2 cellular contexts compared by ENCODE assay signal in the genomic region with DNA sequence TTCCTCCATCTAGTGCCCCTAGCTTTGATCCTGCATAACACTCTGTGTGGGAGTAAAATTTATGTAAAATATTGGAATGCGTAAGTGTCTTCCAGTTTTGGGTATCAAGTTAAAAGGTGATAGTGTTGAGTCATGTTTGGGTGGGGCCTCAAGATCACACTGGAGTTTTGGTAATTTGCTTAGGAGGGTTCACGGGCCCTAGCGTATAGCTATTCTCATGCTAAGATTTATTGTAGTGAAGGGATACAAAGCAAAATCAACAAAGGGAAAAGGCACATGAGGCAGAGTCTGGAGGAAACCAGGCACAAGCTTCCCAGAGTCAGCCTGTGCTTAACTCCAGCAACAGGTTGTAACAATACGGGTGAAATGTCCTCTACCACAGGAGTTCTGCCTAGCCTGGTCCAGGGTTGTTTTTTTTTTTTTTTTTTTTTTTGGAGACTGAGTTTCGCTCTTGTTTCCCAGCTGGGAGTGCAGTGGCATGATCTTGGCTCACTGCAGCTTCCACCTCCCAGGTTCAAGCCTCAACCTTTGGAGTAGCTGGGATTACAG.
TF ChIP-seq lines count a peak whose summit lies in the region.

No MANE protein-coding gene starts in this region.

TF ChIP-seq in HCT116, 20 proteins besides CTCF, POLR2A, EP300 and RAD21:
- TF ChIP-seq EZH2 (IDR thresholded peaks at IDR 0.05) (no peak), CBX3 (IDR thresholded peaks at IDR 0.05; ENCODE audit: low read depth) (no peak), POLR2AphosphoS5 (IDR thresholded peaks at IDR 0.05; ENCODE audit: low read depth, low read length) (no peak), FOSL1 (IDR thresholded peaks at IDR 0.05; ENCODE audit: low read depth) (no peak), JUND (IDR thresholded peaks at IDR 0.05) (no peak), REST (IDR thresholded peaks at IDR 0.05; ENCODE audit: low read depth) (no peak), SRF (IDR thresholded peaks at IDR 0.05; ENCODE audit: low read depth) (no peak), CEBPB (IDR thresholded peaks at IDR 0.05; ENCODE audit: low read depth) (no peak), ZNF274 (IDR thresholded peaks at IDR 0.05; ENCODE audit: low read depth, low read length) (no peak), ATF3 (IDR thresholded peaks at IDR 0.05) (no peak), TCF7L2 (IDR thresholded peaks at IDR 0.05; ENCODE audit: borderline replicate concordance, extremely low read depth, insufficient read depth, insufficient read length) (no peak), ZFX (IDR thresholded peaks at IDR 0.05) (no peak), EZH2phosphoT487 (IDR thresholded peaks at IDR 0.05; ENCODE audit: borderline replicate concordance) (no peak), SIN3A (IDR thresholded peaks at IDR 0.05; ENCODE audit: low read depth) (no peak), SP1 (IDR thresholded peaks at IDR 0.05; ENCODE audit: low read depth) (no peak), EGR1 (IDR thresholded peaks at IDR 0.05; ENCODE audit: low read depth) (no peak), ELF1 (IDR thresholded peaks at IDR 0.05; ENCODE audit: borderline replicate concordance, low read depth) (no peak), YY1 (IDR thresholded peaks at IDR 0.05; ENCODE audit: extremely low read depth, insufficient replicate concordance, low read depth, low read length) (no peak)
- TF ChIP-seq, protein P1, sequence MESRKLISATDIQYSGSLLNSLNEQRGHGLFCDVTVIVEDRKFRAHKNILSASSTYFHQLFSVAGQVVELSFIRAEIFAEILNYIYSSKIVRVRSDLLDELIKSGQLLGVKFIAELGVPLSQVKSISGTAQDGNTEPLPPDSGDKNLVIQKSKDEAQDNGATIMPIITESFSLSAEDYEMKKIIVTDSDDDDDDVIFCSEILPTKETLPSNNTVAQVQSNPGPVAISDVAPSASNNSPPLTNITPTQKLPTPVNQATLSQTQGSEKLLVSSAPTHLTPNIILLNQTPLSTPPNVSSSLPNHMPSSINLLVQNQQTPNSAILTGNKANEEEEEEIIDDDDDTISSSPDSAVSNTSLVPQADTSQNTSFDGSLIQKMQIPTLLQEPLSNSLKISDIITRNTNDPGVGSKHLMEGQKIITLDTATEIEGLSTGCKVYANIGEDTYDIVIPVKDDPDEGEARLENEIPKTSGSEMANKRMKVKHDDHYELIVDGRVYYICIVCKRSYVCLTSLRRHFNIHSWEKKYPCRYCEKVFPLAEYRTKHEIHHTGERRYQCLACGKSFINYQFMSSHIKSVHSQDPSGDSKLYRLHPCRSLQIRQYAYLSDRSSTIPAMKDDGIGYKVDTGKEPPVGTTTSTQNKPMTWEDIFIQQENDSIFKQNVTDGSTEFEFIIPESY (IDR thresholded peaks at IDR 0.05; ENCODE audit: extremely low read depth, insufficient replicate concordance, low read length), result no peak
- TF ChIP-seq, protein P2, sequence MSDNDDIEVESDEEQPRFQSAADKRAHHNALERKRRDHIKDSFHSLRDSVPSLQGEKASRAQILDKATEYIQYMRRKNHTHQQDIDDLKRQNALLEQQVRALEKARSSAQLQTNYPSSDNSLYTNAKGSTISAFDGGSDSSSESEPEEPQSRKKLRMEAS (IDR thresholded peaks at IDR 0.05), result no peak
TF ChIP-seq in HCT116: peak in this region for 0.

TF ChIP-seq in K562, 482 proteins besides CTCF, POLR2A, EP300 and RAD21:
- TF ChIP-seq ZNF316 (IDR thresholded peaks at IDR 0.05), result peak; percentile 8; the same call in 1 of the 2 replicates
- 0 out of 2 replicates have a peak, but pooled peaks have one; percentile 11 for TF ChIP-seq NFE2L1 (tag; IDR thresholded peaks at IDR 0.05; ENCODE audit: borderline replicate concordance, low read depth)
- peak; percentile 29; the same call in 1 of the 2 replicates for TF ChIP-seq C11orf30 (IDR thresholded peaks at IDR 0.05; ENCODE audit: low read depth)
- no peak for TF ChIP-seq E2F6 (IDR thresholded peaks at IDR 0.05; ENCODE audit: borderline replicate concordance in 1 of 2, extremely low read depth in 1 of 2, insufficient read depth in 1 of 2, insufficient read length in 1 of 2, low read depth in 1 of 2, low read length in 1 of 2, poor library complexity in 1 of 2, severe bottlenecking in 1 of 2)
- 0 out of 2 replicates have a peak, but pooled peaks have one; percentile 14 for TF ChIP-seq MAFG (tag; conservative IDR thresholded peaks at IDR 0.05)
- TF ChIP-seq NFE2 (IDR thresholded peaks at IDR 0.05; ENCODE audit: low read depth), result peak; percentile 47
